Comparison of ENCODE assay signal across 26 cellular contexts in the genomic region with DNA sequence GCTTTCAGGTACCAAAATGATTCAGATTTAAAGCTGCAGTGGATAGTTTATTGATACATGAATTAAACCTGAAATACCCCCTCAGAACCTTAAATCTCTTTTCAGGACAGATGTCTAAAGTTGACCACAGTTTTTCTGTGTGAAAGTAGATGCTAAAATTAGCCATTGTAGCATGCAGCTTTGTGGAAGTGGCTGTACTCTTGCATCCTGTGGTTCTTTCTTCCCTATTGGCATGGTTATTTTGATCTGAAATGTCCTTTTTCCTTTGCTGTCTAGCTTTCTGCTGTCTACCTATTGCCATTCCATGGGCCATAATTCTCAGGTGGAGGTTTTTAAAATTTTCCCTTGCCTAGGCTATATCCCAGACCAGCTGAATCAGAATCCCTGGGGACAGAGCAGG.
DNase-seq lines count a peak whose midpoint lies in the region; ATAC-seq lines count a peak whose summit lies in the region.
"Had no signal": no experiment of that assay in that cellular context is flagged by ENCODE, and none has a peak within 500 bp of the region (broad histone marks: within the 10 kb centered on the region; RNA-seq: fewer than 3 reads in every experiment).

No MANE protein-coding gene starts in this region.

- DNase-seq in SKM-1 (lab: John Stamatoyannopoulos, UW; ENCODE audit: unreplicated experiment) (peak; percentile 1), SKM-1 treated with dmso at 0.1 percent for 144 hours (lab: John Stamatoyannopoulos, UW; ENCODE audit: unreplicated experiment) (no peak), MV-4-11 (lab: John Stamatoyannopoulos, UW) (peak; percentile 86), midbrain (lab: John Stamatoyannopoulos, UW) (peak; percentile 48), NCI-H2029 treated with DMSO at 0.1 percent for 48 hours (lab: John Stamatoyannopoulos, UW) (no peak)
- no peak for DNase-seq in activated CD4-positive, alpha-beta T cell treated with anti-CD3 and anti-CD28 coated beads, Interleukin-2, amount 50 U/mL, for 1 hour
- no peak for DNase-seq in activated CD4-positive, alpha-beta T cell treated with anti-CD3 and anti-CD28 coated beads, Interleukin-2, amount 50 U/mL, for 48 hours
- DNase-seq: activated CD4-positive, alpha-beta T cell treated with anti-CD3 and anti-CD28 coated beads, Interleukin-2, amount 10 ng/mL, durations not matched to agents 24 days and 14 days; activated CD8-positive, alpha-beta memory T cell treated with anti-CD3 and anti-CD28 coated beads, Interleukin-2, amount 10 ng/mL, durations not matched to agents 7 days and 5 days; activated naive CD4-positive, alpha-beta T cell; activated T-cell treated with anti-CD3 and anti-CD28 coated beads, Interleukin-2, amount 50 U/mL, for 48 hours; dermis blood vessel endothelial cell; DMS153; foreskin melanocyte; left cardiac atrium; NCI-H1105; NCI-H2029; NCI-H2227 treated with DMSO at 0.1 percent for 48 hours; nucleus accumbens; psoas muscle; SK-N-SH; stimulated activated naive CD8-positive, alpha-beta T cell treated with anti-CD3 and anti-CD28 coated beads, Interleukin-15, Interleukin-2, amounts not matched to agents 100 U/mL and 50 U/mL, for 24 hours; uterus; WERI-Rb-1 had no signal

- ATAC-seq in HG02798 (IDR thresholded peaks at IDR 0.05; ENCODE audit: poor library complexity, unreplicated experiment): no peak
- ATAC-seq: activated CD8-positive, alpha-beta memory T cell treated with anti-CD3 and anti-CD28 coated beads, Interleukin-2, amount 10 ng/mL, durations not matched to agents 7 days and 5 days; HCT116; left cardiac atrium; psoas muscle; stimulated activated naive CD8-positive, alpha-beta T cell treated with anti-CD3 and anti-CD28 coated beads, Interleukin-15, Interleukin-2, amounts not matched to agents 100 U/mL and 50 U/mL, for 24 hours had no signal

Comparison
In these comparisons a context has a peak if more than half of its experiments do, and no peak if none do; other contexts are left out.
1. DNase-seq: peak in SKM-1 (single experiment), MV-4-11 (single experiment) and midbrain (single experiment); none in SKM-1 treated with dmso at 0.1 percent for 144 hours (single experiment), activated CD4-positive, alpha-beta T cell treated with anti-CD3 and anti-CD28 coated beads, Interleukin-2, amount 50 U/mL, for 1 hour (single experiment), NCI-H2029 treated with DMSO at 0.1 percent for 48 hours (single experiment) and activated CD4-positive, alpha-beta T cell treated with anti-CD3 and anti-CD28 coated beads, Interleukin-2, amount 50 U/mL, for 48 hours (0 of 2).